In the genomic region with DNA sequence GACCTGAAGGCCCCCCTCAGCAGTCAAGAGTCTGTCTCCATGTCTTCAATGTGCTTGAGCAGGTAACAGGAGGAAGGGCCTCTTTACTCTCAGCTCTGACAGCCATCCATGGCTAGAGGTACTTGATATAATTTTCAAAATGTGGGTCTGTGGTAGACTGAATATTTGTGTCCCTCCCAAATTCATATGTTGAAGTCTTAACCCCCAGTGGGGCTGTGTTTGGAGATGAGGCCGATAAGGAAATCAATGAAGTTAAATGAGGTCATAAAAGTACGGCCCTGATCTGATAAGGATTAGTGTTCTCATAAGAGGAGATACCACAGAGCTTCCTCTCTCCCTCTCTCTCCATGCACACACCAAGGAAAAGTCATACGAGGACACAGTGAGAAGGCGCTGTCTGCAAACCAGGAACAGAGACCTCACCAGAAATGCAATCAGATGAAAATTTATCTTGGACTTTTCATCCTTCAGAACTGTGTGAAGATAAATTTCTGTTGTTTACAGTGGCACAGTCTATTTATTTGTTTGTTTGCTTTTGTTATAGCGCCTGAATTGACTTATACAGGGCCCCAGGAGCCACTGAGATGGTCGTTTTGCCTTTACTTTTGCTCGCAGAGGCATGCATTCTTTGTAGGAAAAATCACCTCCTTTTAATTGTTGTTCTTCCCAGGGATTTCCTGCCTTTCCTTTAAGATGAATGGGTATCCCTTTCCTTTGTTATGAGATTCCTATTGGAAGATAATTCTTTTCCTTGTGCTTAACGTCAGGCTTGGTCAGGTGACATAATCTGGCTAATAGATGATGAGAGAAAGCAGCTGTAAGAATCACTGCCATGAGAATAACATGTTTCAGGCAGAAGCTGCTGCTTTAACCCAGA, we compare ENCODE assay signal across 13 cellular contexts.
A peak's percentile ranks its signal among the peaks of the same experiment; 100 is the strongest.
DNase-seq lines count a peak whose midpoint lies in the region; TF ChIP-seq lines count a peak whose summit lies in the region.
"Had no signal": no experiment of that assay in that cellular context is flagged by ENCODE, and none has a peak within 500 bp of the region (broad histone marks: within the 10 kb centered on the region; RNA-seq: fewer than 3 reads in every experiment).

No MANE protein-coding gene starts in this region.

- H3K9me3 ChIP-seq in parathyroid adenoma (ENCODE audit: control insufficient read depth, low read length) = no peaks in the 10 kb centered on the region

- H3K4me1 ChIP-seq in parathyroid adenoma = peaks cover 8% of the 10 kb centered on the region

- no peak overlapping the region for H3K9ac ChIP-seq in parathyroid adenoma
- H3K9ac ChIP-seq: BLaER1 had no signal

- no peak overlapping the region for H3K4me2 ChIP-seq in parathyroid adenoma (ENCODE audit: low read length)
- H3K4me2 ChIP-seq: BLaER1 had no signal

- H3K27ac ChIP-seq in parathyroid adenoma = peak overlapping the region; percentile 45
- H3K27ac ChIP-seq: BLaER1 had no signal

- H2AFZ ChIP-seq in parathyroid adenoma = peak overlapping the region; percentile 51

- H3K4me3 ChIP-seq in parathyroid adenoma (ENCODE audit: low read depth, low read length) = no peak overlapping the region
- H3K4me3 ChIP-seq: BLaER1, GM12878 had no signal

- H3K36me3 ChIP-seq in parathyroid adenoma (ENCODE audit: control insufficient read depth, insufficient read depth, low read length) = no peaks in the 10 kb centered on the region
- H3K36me3 ChIP-seq: BLaER1 had no signal

- DNase-seq in HT1080 (ENCODE audit: low read depth) (peak; percentile 13), OCI-M1 (lab: John Stamatoyannopoulos, UW) (peak; percentile 63), NCI-H1092 treated with DMSO at 0.1 percent for 48 hours (lab: John Stamatoyannopoulos, UW) (no peak), cortex of kidney (lab: John Stamatoyannopoulos, UW) (no peak)
- DNase-seq in central memory CD4-positive, alpha-beta T cell = peak; percentile 15
- no peak for DNase-seq in stimulated activated CD4-positive, alpha-beta T cell treated with anti-CD3 and anti-CD28 coated beads, Interleukin-2, amount 100 ng/mL, for 48 hours
- DNase-seq: left cardiac atrium; NCI-H1930; NCI-H526; stimulated activated CD4-positive, alpha-beta T cell treated with anti-CD3 and anti-CD28 coated beads, Interleukin-15, amount 100 ng/mL, for 24 hours had no signal

- no peaks in the 10 kb centered on the region for H3K79me2 ChIP-seq in parathyroid adenoma

- TF ChIP-seq CTCF in parathyroid adenoma (IDR thresholded peaks at IDR 0.05) = no peak

- H3K27me3 ChIP-seq in parathyroid adenoma (ENCODE audit: control insufficient read depth, insufficient read depth, low read length) = no peaks in the 10 kb centered on the region
- H3K27me3 ChIP-seq: BLaER1 had no signal

Comparison
In these comparisons a context has a peak if more than half of its experiments do, and no peak if none do; other contexts are left out.
1. DNase-seq: peak in HT1080 (single experiment), OCI-M1 (single experiment) and central memory CD4-positive, alpha-beta T cell (single experiment); none in stimulated activated CD4-positive, alpha-beta T cell treated with anti-CD3 and anti-CD28 coated beads, Interleukin-2, amount 100 ng/mL, for 48 hours (0 of 2), NCI-H1092 treated with DMSO at 0.1 percent for 48 hours (single experiment) and cortex of kidney (single experiment).